In the genomic region with DNA sequence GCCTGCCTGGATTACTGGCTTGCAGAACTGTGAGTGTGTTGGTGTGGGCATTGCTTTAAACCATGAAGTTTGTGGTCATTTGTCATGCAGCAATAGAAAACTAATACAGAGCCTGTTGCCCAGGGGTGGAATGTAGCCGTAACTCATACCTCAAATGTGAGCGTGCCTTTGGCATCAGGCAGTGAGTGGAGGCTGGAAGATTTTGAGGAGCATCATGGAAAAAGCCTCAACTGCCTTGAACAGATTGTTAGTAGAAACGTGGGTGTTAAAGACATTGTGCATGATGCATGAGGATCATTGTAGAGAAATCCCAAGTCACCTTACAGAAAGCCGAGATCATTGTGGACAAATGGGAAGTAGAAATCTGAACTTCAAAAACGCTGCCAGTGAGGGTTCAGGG, we compare ENCODE assay signal across 16 cellular contexts.
DNase-seq lines count a peak whose midpoint lies in the region; ATAC-seq lines count a peak whose summit lies in the region.
"Had no signal": no experiment of that assay in that cellular context is flagged by ENCODE, and none has a peak within 500 bp of the region (broad histone marks: within the 10 kb centered on the region; RNA-seq: fewer than 3 reads in every experiment).

No MANE protein-coding gene starts in this region.

- H3K36me3 ChIP-seq in MG63 = no peaks in the 10 kb centered on the region
- H3K36me3 ChIP-seq: BLaER1 treated with 17β-estradiol and CSF1 and Interleukin-3, amounts not matched to agents 10 nM and 100 nM had no signal

- no peaks in the 10 kb centered on the region for H3K27me3 ChIP-seq in MG63
- H3K27me3 ChIP-seq: BLaER1 treated with 17β-estradiol and CSF1 and Interleukin-3, amounts not matched to agents 10 nM and 100 nM had no signal

- no peak for ATAC-seq in stimulated activated naive CD8-positive, alpha-beta T cell treated with anti-CD3 and anti-CD28 coated beads, Interleukin-15, Interleukin-2, amounts not matched to agents 100 U/mL and 50 U/mL, for 24 hours
- ATAC-seq in HG03521 (IDR thresholded peaks at IDR 0.05; ENCODE audit: unreplicated experiment) = no peak
- ATAC-seq: CD8-positive, alpha-beta T cell; GM12878 had no signal

- peak; percentile 23 for DNase-seq in Ammon's horn (ENCODE audit: low spot score)
- DNase-seq in MG63 = peak; percentile 18
- peak; percentile 63 for DNase-seq in middle frontal gyrus (ENCODE audit: extremely low spot score, low spot score)
- peak; percentile 63 for DNase-seq in superior temporal gyrus (ENCODE audit: extremely low spot score)
- no peak for DNase-seq in stimulated activated naive CD8-positive, alpha-beta T cell treated with anti-CD3 and anti-CD28 coated beads, Interleukin-15, Interleukin-2, amounts not matched to agents 100 U/mL and 50 U/mL, for 24 hours
- no peak for DNase-seq in GF-D8 (lab: John Stamatoyannopoulos, UW)
- DNase-seq: 8988T; ACHN; Caco-2; Calu3; CD4-positive, alpha-beta T cell; CD8-positive, alpha-beta T cell; DMS79 treated with DMSO at 0.1 percent for 48 hours had no signal

- no peak overlapping the region for H3K4me3 ChIP-seq in MG63
- H3K4me3 ChIP-seq: BLaER1 treated with 17β-estradiol and CSF1 and Interleukin-3, amounts not matched to agents 10 nM and 100 nM; GM12878 had no signal

- H3K9me3 ChIP-seq in MG63 = no peaks in the 10 kb centered on the region
- H3K9me3 ChIP-seq: BLaER1 treated with 17β-estradiol and CSF1 and Interleukin-3, amounts not matched to agents 10 nM and 100 nM; Caco-2 had no signal

Comparison
In these comparisons a context has a peak if more than half of its experiments do, and no peak if none do; other contexts are left out.
1. DNase-seq: peak in Ammon's horn (single experiment), MG63 (single experiment), middle frontal gyrus (single experiment) and superior temporal gyrus (single experiment); none in stimulated activated naive CD8-positive, alpha-beta T cell treated with anti-CD3 and anti-CD28 coated beads, Interleukin-15, Interleukin-2, amounts not matched to agents 100 U/mL and 50 U/mL, for 24 hours (single experiment) and GF-D8 (single experiment).